20 cellular contexts compared by ENCODE assay signal in genomic region chr6:165605901-165606739, GRCh38. TPM values are rescaled to one million over a fixed set of nuclear protein-coding genes. Genes with fewer than 3 reads are reported as not detected.
DNase-seq lines count a peak whose midpoint lies in the region; ATAC-seq, FAIRE-seq and TF ChIP-seq lines count a peak whose summit lies in the region.
"Had no signal": no experiment of that assay in that cellular context is flagged by ENCODE, and none has a peak within 500 bp of the region (broad histone marks: within the 10 kb centered on the region; RNA-seq: fewer than 3 reads in every experiment).

No MANE protein-coding gene starts in this region.

- H3K27ac ChIP-seq in hepatocyte (peak overlapping the region; percentile 31), pancreas (peak overlapping the region in 2 of 4 donors; percentile 10 to 17)
- H3K27ac ChIP-seq: A549, SJCRH30 had no signal

- H3K9me2 ChIP-seq in hepatocyte (replicated peaks; ENCODE audit: insufficient read depth): no peaks in the 10 kb centered on the region

- H3K36me3 Mint-ChIP-seq in Calu3 (ENCODE audit: insufficient read depth, unreplicated experiment): no peaks in the 10 kb centered on the region

- peak; percentile 85 to 90 (median 88) for ATAC-seq in pancreas
- ATAC-seq in HG02759 (IDR thresholded peaks at IDR 0.05; ENCODE audit: unreplicated experiment): no peak
- ATAC-seq: A549 had no signal

- H3K27me3 Mint-ChIP-seq in Calu3 (ENCODE audit: unreplicated experiment): no peaks in the 10 kb centered on the region

- H3K9me3 ChIP-seq in hepatocyte (ENCODE audit: low read depth) (no peaks in the 10 kb centered on the region), pancreas (no peaks in the 10 kb centered on the region)
- H3K9me3 ChIP-seq: A549, SJCRH30 had no signal

- no peaks in the 10 kb centered on the region for H3K79me2 ChIP-seq in hepatocyte

- H3K4me3 ChIP-seq in hepatocyte: no peak overlapping the region
- no peak overlapping the region for H3K4me3 ChIP-seq in pancreas
- H3K4me3 ChIP-seq: A549, SJCRH30 had no signal

- H3K36me3 ChIP-seq in hepatocyte (replicated peaks; ENCODE audit: insufficient read depth, low read depth): no peaks in the 10 kb centered on the region
- H3K36me3 ChIP-seq in pancreas: no peaks in the 10 kb centered on the region
- H3K36me3 ChIP-seq: SJCRH30 had no signal

- BruUV-seq in Calu3 (replicated peaks; lab: Mats Ljungman, UMichigan): no TSS peak

- no peak for TF ChIP-seq CTCF in Calu3 (IDR thresholded peaks at IDR 0.05; ENCODE audit: unreplicated experiment)
- TF ChIP-seq CTCF in hepatocyte (IDR thresholded peaks at IDR 0.05; ENCODE audit: poor library complexity): no peak
- no peak for TF ChIP-seq CTCF in pancreas (IDR thresholded peaks at IDR 0.05)

- H2AFZ ChIP-seq in hepatocyte: no peak overlapping the region

- no peaks in the 10 kb centered on the region for H3K4me1 ChIP-seq in hepatocyte (ENCODE audit: insufficient read depth)
- no peaks in the 10 kb centered on the region for H3K4me1 ChIP-seq in pancreas
- H3K4me1 ChIP-seq: SJCRH30 had no signal

- H3K27ac Mint-ChIP-seq in Calu3 (ENCODE audit: unreplicated experiment): no peak overlapping the region
- H3K27ac Mint-ChIP-seq: HFFc6 had no signal

- peak; percentile 54 for DNase-seq in Calu3
- DNase-seq in RCC 7860 (ENCODE audit: low spot score): peak; percentile 40
- peak; percentile 42 for DNase-seq in hepatocyte (ENCODE audit: low spot score)
- peak in 2 of 6 donors; percentile 8 to 32 for DNase-seq in pancreas
- no peak for DNase-seq in NK-92 (lab: John Stamatoyannopoulos, UW; ENCODE audit: unreplicated experiment)
- DNase-seq in activated CD4-positive, alpha-beta T cell treated with anti-CD3 and anti-CD28 coated beads, Interleukin-2, amount 50 U/mL, for 48 hours: no peak
- DNase-seq in COLO829 (ENCODE audit: low spot score): no peak
- DNase-seq: AML-193, EL, HFFc6, IMR-90, NCI-H1417, NCI-H1930, NCI-H2171 treated with DMSO at 0.1 percent for 48 hours, NCI-H510A, RPMI8226, SJCRH30 had no signal

- no peak overlapping the region for H3K4me3 Mint-ChIP-seq in Calu3 (ENCODE audit: low read depth, unreplicated experiment)
- H3K4me3 Mint-ChIP-seq: HFFc6 had no signal

- H3K4me2 ChIP-seq in hepatocyte: peak overlapping the region; percentile 51
- H3K4me2 ChIP-seq: A549 had no signal

- WGBS in hepatocyte (ENCODE audit: low lambda C conversion rate, missing lambda C conversion rate): 55% methylated on average over 13 of the region's 13 CpGs
- 19 to 21% methylated on average over 13 of the region's 13 CpGs for WGBS in pancreas, 2 donors

- intact Hi-C loops in Calu3 (cut with micrococcal nuclease; ENCODE audit: unreplicated experiment) (loop anchor here (1.0 to 5.0 kb wide), 3 partner anchors 31 to 166 kb away; partner anchors contain the start of gene PDE10A), pancreas (cut with DNase I) (no loop called here)

- H4K20me1 ChIP-seq in hepatocyte (ENCODE audit: insufficient read depth, poor library complexity, severe bottlenecking): no peaks in the 10 kb centered on the region

- no peaks in the 10 kb centered on the region for H3K27me3 ChIP-seq in hepatocyte
- H3K27me3 ChIP-seq in pancreas: no peaks in the 10 kb centered on the region
- H3K27me3 ChIP-seq: SJCRH30 had no signal

- peak; percentile 68 for FAIRE-seq in RCC 7860 (lab: Jason Lieb, UNC)
- no peak for FAIRE-seq in pancreas (lab: Jason Lieb, UNC)
- FAIRE-seq: A549, H1 had no signal

- CTCF ChIA-PET in Calu3 (lab: Charles Lee): interaction anchor here (0.6 to 0.7 kb wide), 5 partner anchors 32 to 246 kb away, joined by 3 to 5 read pairs (median 3); no protein-coding TSS in a partner anchor

- peaks cover 16% of the 10 kb centered on the region for H3K4me1 Mint-ChIP-seq in Calu3 (ENCODE audit: low read depth, unreplicated experiment)

- H3K9me3 Mint-ChIP-seq in Calu3 (ENCODE audit: low read depth, unreplicated experiment): no peaks in the 10 kb centered on the region

RNA-seq across cellular contexts. Expression of gene PDE10A, which starts 56.9 kb away (rescaled TPM):
- total RNA-seq in Calu3 (2022) (22.5 and 23.7 TPM in 2 replicates), hepatocyte (5.4 and 7.2 TPM in 2 replicates), pancreas (1 to 10 TPM in 5 of 6 donors, under 1 TPM in 1; 0.83 to 4.0 (median 2.5) TPM)
- polyA plus RNA-seq in hepatocyte (2.0 and 5.7 TPM in 2 replicates), pancreas (1 to 10 TPM; 2.6 to 5.7 TPM)

Comparison
In these comparisons a context has a peak if more than half of its experiments do, and no peak if none do; other contexts are left out.
1. DNase-seq: peak in Calu3 (single experiment), RCC 7860 (single experiment) and hepatocyte (single experiment); none in NK-92 (single experiment), activated CD4-positive, alpha-beta T cell treated with anti-CD3 and anti-CD28 coated beads, Interleukin-2, amount 50 U/mL, for 48 hours (0 of 2) and COLO829 (single experiment).